Comparison of ENCODE assay signal across 9 cellular contexts in the genomic region with DNA sequence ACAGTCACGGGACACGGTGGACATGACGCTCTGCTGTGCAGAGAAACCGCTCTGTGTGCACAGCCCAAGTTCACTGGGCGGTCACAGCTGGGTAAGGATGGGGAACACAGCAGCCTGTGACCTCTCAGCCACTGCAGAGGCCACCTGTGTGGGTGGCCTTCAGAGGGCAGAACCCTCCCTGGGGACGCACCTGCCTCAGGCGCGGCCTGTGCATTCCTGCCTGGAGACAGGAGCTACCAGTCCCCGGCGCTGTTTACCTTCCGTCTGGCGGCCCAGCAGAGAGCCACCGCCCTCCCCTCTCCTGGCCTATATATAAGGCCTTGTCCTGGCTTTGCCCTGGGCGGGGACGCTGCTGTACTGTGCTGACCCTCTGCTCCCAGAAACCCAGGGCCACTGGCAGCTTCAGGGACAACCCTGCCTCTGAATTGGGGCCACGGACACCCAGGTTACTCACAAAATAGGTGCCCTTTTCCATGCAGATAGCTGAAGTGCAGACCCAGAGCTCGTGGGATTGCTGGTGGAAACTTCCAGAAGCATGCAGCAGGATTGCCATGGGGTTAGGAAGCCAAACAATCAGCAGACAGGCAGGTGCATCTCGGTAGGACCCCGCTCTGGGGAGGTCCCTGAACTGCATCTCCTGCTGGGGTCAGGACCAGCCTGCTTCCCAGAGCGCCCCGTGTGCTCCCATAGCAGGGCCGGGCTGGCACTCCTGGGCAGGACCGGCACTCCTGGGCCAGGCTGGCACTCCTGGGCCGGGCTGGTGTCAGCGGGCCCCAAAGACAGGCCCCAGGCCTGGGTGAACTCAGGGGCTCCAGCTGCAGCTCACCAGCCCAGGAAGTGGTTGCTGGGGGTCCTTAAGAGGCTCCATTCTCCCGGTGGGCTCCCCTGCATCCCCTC.
A peak's percentile ranks its signal among the peaks of the same experiment; 100 is the strongest.
DNase-seq lines count a peak whose midpoint lies in the region; ATAC-seq and FAIRE-seq lines count a peak whose summit lies in the region.
"Had no signal": no experiment of that assay in that cellular context is flagged by ENCODE, and none has a peak within 500 bp of the region (broad histone marks: within the 10 kb centered on the region; RNA-seq: fewer than 3 reads in every experiment).

No MANE protein-coding gene starts in this region.

- 45 to 68% (median 52%) methylated on average over 26 of the region's 26 CpGs for WGBS in small intestine, 3 donors

- no peaks in the 10 kb centered on the region for H3K27me3 ChIP-seq in small intestine (ENCODE audit: control insufficient read depth in 2 of 2, insufficient read depth in 2 of 2, low read length in 2 of 2)

- no peak overlapping the region for H3K27ac ChIP-seq in small intestine (ENCODE audit: low read depth in 1 of 2, low read length in 1 of 2)

- no peaks in the 10 kb centered on the region for H3K9me3 ChIP-seq in small intestine (ENCODE audit: control insufficient read depth, low read depth)

- no peak for FAIRE-seq in small intestine (lab: Jason Lieb, UNC)

- H3K4me1 ChIP-seq in small intestine (ENCODE audit: control insufficient read depth in 2 of 2, insufficient read depth in 1 of 2, low read depth in 1 of 2, low read length in 1 of 2), result no peaks in the 10 kb centered on the region

- H3K4me3 ChIP-seq in small intestine (ENCODE audit: low read depth in 1 of 2, low read length in 2 of 2), result no peak overlapping the region

- DNase-seq in HuH-7 (ENCODE audit: low spot score), result peak; percentile 87
- peak; percentile 98 for DNase-seq in NCI-H69 (lab: John Stamatoyannopoulos, UW)
- peak; percentile 48 for DNase-seq in iPS-NIHi7 (ENCODE audit: extremely low spot score)
- DNase-seq in small intestine, result peak; percentile 76
- DNase-seq in activated CD8-positive, alpha-beta memory T cell treated with anti-CD3 and anti-CD28 coated beads for 24 hours, result no peak
- DNase-seq in T-helper 1 cell, result no peak
- DNase-seq: DMS 273 treated with DMSO at 0.1 percent for 48 hours; stimulated activated naive CD8-positive, alpha-beta T cell treated with anti-CD3 and anti-CD28 coated beads, Interleukin-15, Interleukin-2, amounts not matched to agents 100 U/mL and 50 U/mL, for 24 hours had no signal

- ATAC-seq in HG03521 (IDR thresholded peaks at IDR 0.05; ENCODE audit: unreplicated experiment), result no peak
- ATAC-seq: stimulated activated naive CD8-positive, alpha-beta T cell treated with anti-CD3 and anti-CD28 coated beads, Interleukin-15, Interleukin-2, amounts not matched to agents 100 U/mL and 50 U/mL, for 24 hours had no signal

- H3K36me3 ChIP-seq in small intestine (ENCODE audit: control insufficient read depth in 2 of 2, insufficient read depth in 2 of 2, low read length in 2 of 2), result no peaks in the 10 kb centered on the region

Comparison
In these comparisons a context has a peak if more than half of its experiments do, and no peak if none do; other contexts are left out.
1. DNase-seq: peak in HuH-7 (single experiment), NCI-H69 (single experiment), iPS-NIHi7 (single experiment) and small intestine (single experiment); none in activated CD8-positive, alpha-beta memory T cell treated with anti-CD3 and anti-CD28 coated beads for 24 hours (single experiment) and T-helper 1 cell (0 of 5).